21 cellular contexts compared by ENCODE assay signal in genomic region chr22:47322854-47323253, GRCh38.
DNase-seq lines count a peak whose midpoint lies in the region; ATAC-seq and TF ChIP-seq lines count a peak whose summit lies in the region.
"Had no signal": no experiment of that assay in that cellular context is flagged by ENCODE, and none has a peak within 500 bp of the region (broad histone marks: within the 10 kb centered on the region; RNA-seq: fewer than 3 reads in every experiment).

No MANE protein-coding gene starts in this region.

- ATAC-seq in GM19455 (IDR thresholded peaks at IDR 0.05; ENCODE audit: unreplicated experiment) = no peak
- ATAC-seq: activated CD8-positive, alpha-beta T cell treated with anti-CD3 and anti-CD28 coated beads, Interleukin-2, amount 10 ng/mL, durations not matched to agents 7 days and 5 days; foreskin keratinocyte; lower lobe of right lung had no signal

- in situ Hi-C loops in GM13977 (cut with MboI; ENCODE audit: low pct_unique_long_range_greater_than_20kb, low sequenced_read_pairs, unreplicated experiment) = no loop called here

- DNase-seq in DMS53 (lab: John Stamatoyannopoulos, UW) = peak; percentile 92
- DNase-seq in LNCaP clone FGC (ENCODE audit: low read depth) = peak; percentile 4
- peak; percentile 86 for DNase-seq in NCI-H345 (lab: John Stamatoyannopoulos, UW)
- peak; percentile 8 for DNase-seq in ecto neural progenitor cell (ENCODE audit: low spot score)
- no peak for DNase-seq in GM13977 (ENCODE audit: low spot score)
- no peak for DNase-seq in HT-29 (ENCODE audit: low spot score)
- DNase-seq: activated CD4-positive, CD25-positive, alpha-beta regulatory T cell treated with anti-CD3 and anti-CD28 coated beads, Interleukin-2, amount 50 U/mL, for 72 hours; activated CD8-positive, alpha-beta T cell treated with anti-CD3 and anti-CD28 coated beads, Interleukin-2, amount 10 ng/mL, durations not matched to agents 7 days and 5 days; activated naive CD4-positive, alpha-beta T cell treated with anti-CD3 and anti-CD28 coated beads for 36 hours; activated T-cell treated with anti-CD3 and anti-CD28 coated beads, Interleukin-2, amount 50 U/mL, for 1 hour; CD4-positive, alpha-beta T cell; foreskin keratinocyte; HFFc6; kidney; lower lobe of right lung; MM.1S; NCI-H226; spleen; stimulated activated CD4-positive, alpha-beta T cell treated with anti-CD3 and anti-CD28 coated beads, Interleukin-4, amount 100 ng/mL, for 4 hours; stomach had no signal

- TF ChIP-seq CTCF in LNCaP clone FGC (IDR thresholded peaks at IDR 0.05; ENCODE audit: control insufficient read depth, extremely low read depth, insufficient read depth) (no peak), GM13977 (IDR thresholded peaks at IDR 0.05; ENCODE audit: extremely low read depth, insufficient read depth, missing control alignments) (no peak)

- H3K4me3 ChIP-seq in LNCaP clone FGC (ENCODE audit: low read depth, low read length) = no peak overlapping the region
- H3K4me3 ChIP-seq: lower lobe of right lung, spleen, stomach had no signal

Comparison
In these comparisons a context has a peak if more than half of its experiments do, and no peak if none do; other contexts are left out.
1. DNase-seq: peak in DMS53 (single experiment), LNCaP clone FGC (single experiment), NCI-H345 (single experiment) and ecto neural progenitor cell (single experiment); none in GM13977 (single experiment) and HT-29 (single experiment).